Comparison of ENCODE assay signal across 23 cellular contexts in genomic region chr12:52828156-52829090, GRCh38. TPM values are rescaled to one million over a fixed set of nuclear protein-coding genes. Genes with fewer than 3 reads are reported as not detected.
DNase-seq lines count a peak whose midpoint lies in the region; ATAC-seq and TF ChIP-seq lines count a peak whose summit lies in the region.
"Had no signal": no experiment of that assay in that cellular context is flagged by ENCODE, and none has a peak within 500 bp of the region (broad histone marks: within the 10 kb centered on the region; RNA-seq: fewer than 3 reads in every experiment).

No MANE protein-coding gene starts in this region.

- TF ChIP-seq CTCF in fibroblast of the aortic adventitia (IDR thresholded peaks at IDR 0.05; ENCODE audit: insufficient read depth, low read length) (no peak), spleen (IDR thresholded peaks at IDR 0.05 in 8 of 11, conservative IDR thresholded peaks at IDR 0.05 in 3 of 11) (no peak), left ventricle myocardium inferior (IDR thresholded peaks at IDR 0.05; ENCODE audit: borderline replicate concordance) (no peak)
- TF ChIP-seq CTCF in CD4-positive, alpha-beta T cell (IDR thresholded peaks at IDR 0.05), result no peak

- H3K27me3 ChIP-seq in SJSA1 (replicated peaks), result peaks cover 81% of the 10 kb centered on the region
- no peaks in the 10 kb centered on the region for H3K27me3 ChIP-seq in spleen (replicated peaks in 1 of 7)
- H3K27me3 ChIP-seq in CD4-positive, alpha-beta T cell (ENCODE audit: control insufficient read depth, insufficient read depth, low read length), result no peaks in the 10 kb centered on the region
- H3K27me3 ChIP-seq in left ventricle myocardium inferior (ENCODE audit: low read depth), result peaks cover 44% of the 10 kb centered on the region
- H3K27me3 ChIP-seq: SJCRH30 had no signal

- H3K9me3 ChIP-seq in SJSA1 (replicated peaks) (peaks cover 27% of the 10 kb centered on the region), spleen (no peaks in the 10 kb centered on the region), left ventricle myocardium inferior (replicated peaks) (no peaks in the 10 kb centered on the region)
- H3K9me3 ChIP-seq in CD4-positive, alpha-beta T cell (ENCODE audit: control insufficient read depth, low read length), result no peaks in the 10 kb centered on the region
- H3K9me3 ChIP-seq: Caco-2, SJCRH30 had no signal

- no peak for TF ChIP-seq POLR2A in spleen (IDR thresholded peaks at IDR 0.05)

- H3K27ac Mint-ChIP-seq in CD4-positive, alpha-beta T cell, result no peak overlapping the region
- H3K27ac Mint-ChIP-seq: HFFc6 had no signal

- H3K4me1 Mint-ChIP-seq in CD4-positive, alpha-beta T cell (ENCODE audit: low read depth), result peaks cover 12% of the 10 kb centered on the region

- intact Hi-C loops in spleen (cut with DNase I; ENCODE audit: low total_unique reads), result no loop called here
- intact Hi-C loops in CD4-positive, alpha-beta T cell (cut with DNase I, micrococcal nuclease), result no loop called here
- intact Hi-C loops in left ventricle myocardium inferior (cut with micrococcal nuclease), result no loop called here

- DNase-seq in EH (ENCODE audit: low read depth), result peak; percentile 46
- DNase-seq in SJSA1 (ENCODE audit: low read depth in 1 of 2, low spot score in 2 of 2), result peak; percentile 81 to 82
- DNase-seq in fibroblast of the aortic adventitia (ENCODE audit: low read depth), result peak; percentile 27
- no peak for DNase-seq in spleen
- DNase-seq in CD4-positive, alpha-beta T cell, result no peak
- no peak for DNase-seq in left ventricle myocardium inferior
- DNase-seq: C1 segment of cervical spinal cord, Caco-2, DMS53, HFFc6, NCI-H1092 treated with DMSO at 0.1 percent for 48 hours, NCI-H1694, NCI-H345, NCI-H526 treated with DMSO at 0.1 percent for 48 hours, RPMI8226, SJCRH30 had no signal

- H3K4me3 Mint-ChIP-seq in CD4-positive, alpha-beta T cell, result no peak overlapping the region
- H3K4me3 Mint-ChIP-seq: HFFc6 had no signal

- H3K27me3 Mint-ChIP-seq in CD4-positive, alpha-beta T cell, result no peaks in the 10 kb centered on the region

- no peaks in the 10 kb centered on the region for H3K36me3 Mint-ChIP-seq in CD4-positive, alpha-beta T cell (ENCODE audit: low read depth)

- CTCF ChIA-PET in CD4-positive, alpha-beta T cell (lab: Charles Lee), result no interaction called here

- 5 to 25% (median 13%) methylated on average over 2 of the region's 2 CpGs for WGBS in spleen, 5 donors

- H3K27ac ChIP-seq in SJSA1 (no peak overlapping the region), spleen (peak overlapping the region in 6 of 8 donors; percentile 24 to 56 (median 33)), left ventricle myocardium inferior (replicated peaks) (no peak overlapping the region)
- no peak overlapping the region for H3K27ac ChIP-seq in CD4-positive, alpha-beta T cell (ENCODE audit: low read depth, low read length)
- H3K27ac ChIP-seq: HL-60, SJCRH30 had no signal

- ATAC-seq in GM18502 (IDR thresholded peaks at IDR 0.05; ENCODE audit: poor library complexity, unreplicated experiment), result no peak
- ATAC-seq in CD4-positive, alpha-beta T cell (ENCODE audit: poor library complexity), result no peak
- ATAC-seq: GM12878, K562 had no signal

- H3K36me3 ChIP-seq in SJSA1, result no peaks in the 10 kb centered on the region
- no peaks in the 10 kb centered on the region for H3K36me3 ChIP-seq in spleen
- H3K36me3 ChIP-seq in left ventricle myocardium inferior, result no peaks in the 10 kb centered on the region
- H3K36me3 ChIP-seq: SJCRH30 had no signal

- peaks cover 11% of the 10 kb centered on the region for H3K4me1 ChIP-seq in SJSA1 (replicated peaks)
- no peaks in the 10 kb centered on the region for H3K4me1 ChIP-seq in spleen
- H3K4me1 ChIP-seq in left ventricle myocardium inferior, result no peaks in the 10 kb centered on the region
- H3K4me1 ChIP-seq: SJCRH30 had no signal

- no peaks in the 10 kb centered on the region for H3K9me3 Mint-ChIP-seq in CD4-positive, alpha-beta T cell
- H3K9me3 Mint-ChIP-seq: HFFc6 had no signal

- H3K4me3 ChIP-seq in SJSA1 (no peak overlapping the region), fibroblast of the aortic adventitia (ENCODE audit: low read depth, low read length) (no peak overlapping the region), spleen (no peak overlapping the region), left ventricle myocardium inferior (no peak overlapping the region)
- H3K4me3 ChIP-seq: GM12878, K562, SJCRH30 had no signal

- POLR2A ChIA-PET in CD4-positive, alpha-beta T cell (lab: Charles Lee), result no interaction called here

RNA-seq across cellular contexts. Expression of gene KRT79, which starts 5.7 kb away (rescaled TPM):
- total RNA-seq in SJSA1 (2014; rRNA removed; shearing (Covaris generic)), result 0.08 and 1.1 TPM in 2 replicates
- total RNA-seq in fibroblast of the aortic adventitia (ENCODE audit: low replicate concordance) (not detected in 2 replicates), spleen (under 1 TPM in 1 of 7 donors, not detected in 6; 0.37 TPM), left ventricle myocardium inferior (not detected)
- under 1 TPM in 2 of 3 donors, not detected in 1; 0.15 to 0.19 TPM for polyA plus RNA-seq in spleen
- not detected for total RNA-seq in CD4-positive, alpha-beta T cell
- total RNA-seq: Caco-2, GM12878, H1, HFFc6, OCI-LY7, SJCRH30 had no signal
- polyA plus RNA-seq: H1 had no signal

RNA-seq across cellular contexts. Expression of gene KRT4, which starts 14.5 kb away (rescaled TPM):
- not detected in 2 replicates for total RNA-seq in SJSA1 (2014; rRNA removed; shearing (Covaris generic))
- total RNA-seq in fibroblast of the aortic adventitia (ENCODE audit: low replicate concordance) (not detected in 2 replicates), spleen (under 1 TPM in 1 of 7 donors, not detected in 6; 0.37 TPM), left ventricle myocardium inferior (not detected)
- 1 to 10 TPM in 2 of 3 donors, under 1 TPM in 1; 0.55 to 3.4 (median 1.4) TPM for polyA plus RNA-seq in spleen
- not detected for total RNA-seq in CD4-positive, alpha-beta T cell
- total RNA-seq: GM12878, H1, K562, OCI-LY7, SJCRH30 had no signal
- polyA plus RNA-seq: GM12878, H1, K562 had no signal

RNA-seq across cellular contexts. Expression of gene KRT78, which starts 20.4 kb away (rescaled TPM):
- total RNA-seq in SJSA1 (2014; rRNA removed; shearing (Covaris generic)), result 0.21 TPM in 1 of 2 replicates, not detected in the other
- not detected in 2 replicates for total RNA-seq in fibroblast of the aortic adventitia (ENCODE audit: low replicate concordance)
- not detected for total RNA-seq in spleen
- under 1 TPM in 2 of 3 donors, not detected in 1; 0.24 to 0.83 TPM for polyA plus RNA-seq in spleen
- total RNA-seq in CD4-positive, alpha-beta T cell, result not detected
- total RNA-seq in left ventricle myocardium inferior, result not detected
- total RNA-seq: Caco-2, GM12878, H1, K562, OCI-LY7, SJCRH30 had no signal
- polyA plus RNA-seq: AG04450, H1, K562 had no signal

RNA-seq across cellular contexts. Expression of gene KRT3, which starts 32.5 kb away (rescaled TPM):
- 0.08 TPM in 1 of 2 replicates, not detected in the other for total RNA-seq in SJSA1 (2014; rRNA removed; shearing (Covaris generic))
- not detected in 2 replicates for total RNA-seq in fibroblast of the aortic adventitia (ENCODE audit: low replicate concordance)
- not detected for total RNA-seq in spleen
- polyA plus RNA-seq in spleen, result not detected
- not detected for total RNA-seq in CD4-positive, alpha-beta T cell
- total RNA-seq in left ventricle myocardium inferior, result not detected
- total RNA-seq: Caco-2, GM12878, H1, HFFc6, K562, OCI-LY7, SJCRH30 had no signal
- polyA plus RNA-seq: AG04450, GM12878, H1, K562 had no signal

RNA-seq across cellular contexts. Expression of gene KRT76, which starts 51.3 kb away (rescaled TPM):
- 0.21 TPM in 1 of 2 replicates, not detected in the other for total RNA-seq in SJSA1 (2014; rRNA removed; shearing (Covaris generic))
- total RNA-seq in fibroblast of the aortic adventitia (ENCODE audit: low replicate concordance) (not detected in 2 replicates), spleen (not detected), left ventricle myocardium inferior (not detected)
- polyA plus RNA-seq in spleen, result not detected
- not detected for total RNA-seq in CD4-positive, alpha-beta T cell
- total RNA-seq: Caco-2, GM12878, H1, HFFc6, K562, OCI-LY7, SJCRH30 had no signal
- polyA plus RNA-seq: AG04450, GM12878, H1, K562 had no signal

Comparison
In these comparisons a context has a peak if more than half of its experiments do, and no peak if none do; other contexts are left out.
1. DNase-seq: peak in EH (single experiment), SJSA1 (2 of 2) and fibroblast of the aortic adventitia (single experiment); none in spleen (single experiment), CD4-positive, alpha-beta T cell (0 of 10) and left ventricle myocardium inferior (single experiment).
2. H3K27ac ChIP-seq: peak in spleen (6 of 8); none in SJSA1 (single experiment), CD4-positive, alpha-beta T cell (single experiment) and left ventricle myocardium inferior (single experiment).